Comparison of ENCODE assay signal across 24 cellular contexts in the genomic region with DNA sequence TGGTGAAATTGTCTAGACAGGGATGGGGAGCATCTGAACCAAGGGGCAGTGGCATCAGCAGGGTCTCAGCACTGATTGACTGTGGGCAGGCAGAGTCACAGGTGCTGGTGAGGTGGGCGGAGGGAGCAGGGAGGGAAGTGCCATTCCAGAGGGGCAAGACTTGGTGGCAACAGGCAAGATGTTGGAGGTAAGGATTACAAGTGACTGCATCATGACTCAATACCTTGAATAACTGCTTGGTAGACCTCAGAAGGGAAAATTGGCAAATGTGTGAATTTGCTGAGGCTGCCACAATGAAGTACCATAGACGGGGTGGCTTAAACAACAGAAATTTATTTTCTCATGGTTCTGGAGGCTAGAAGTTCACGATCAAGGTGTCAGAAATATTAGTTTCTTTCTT.
"Had no signal": no experiment of that assay in that cellular context is flagged by ENCODE, and none has a peak within 500 bp of the region (broad histone marks: within the 10 kb centered on the region; RNA-seq: fewer than 3 reads in every experiment).

No MANE protein-coding gene starts in this region.

- H3K36me3 ChIP-seq: colonic mucosa, esophagus muscularis mucosa, gastrocnemius medialis, heart right ventricle, left lung, lower lobe of right lung had no signal

- H3K27me3 ChIP-seq: colonic mucosa, esophagus muscularis mucosa, gastrocnemius medialis, left lung had no signal

- H3K4me1 ChIP-seq: colonic mucosa, esophagus muscularis mucosa, gastrocnemius medialis, heart right ventricle, left lung, lower lobe of right lung had no signal

- ATAC-seq: effector memory CD8-positive, alpha-beta T cell; gastrocnemius medialis; heart right ventricle; left cardiac atrium; left lung; left ventricle myocardium superior; lower lobe of right lung; naive thymus-derived CD4-positive, alpha-beta T cell; natural killer cell had no signal

- H3K9me3 ChIP-seq: colonic mucosa, gastrocnemius medialis, left lung, lower lobe of right lung had no signal

- FAIRE-seq: endometrium, islet of Langerhans, kidney had no signal

- H3K4me3 ChIP-seq: colonic mucosa, esophagus muscularis mucosa, gastrocnemius medialis, heart right ventricle, left lung, lower lobe of right lung had no signal

- H3K27ac ChIP-seq: colonic mucosa, esophagus muscularis mucosa, gastrocnemius medialis, heart right ventricle, left lung, lower lobe of right lung had no signal

- DNase-seq: colonic mucosa; cortex of kidney; effector CD8-positive, alpha-beta T cell; effector memory CD8-positive, alpha-beta T cell; endodermal cell; foreskin melanocyte; gastrocnemius medialis; glutamatergic neuron; head of caudate nucleus; heart right ventricle; hippocampal formation; kidney; kidney glomerular epithelial cell; left cardiac atrium; left lung; left ventricle myocardium superior; lower lobe of right lung; mesendoderm; midbrain; naive thymus-derived CD4-positive, alpha-beta T cell; natural killer cell had no signal
